ENCODE assay signal across 17 cellular contexts in the genomic region with DNA sequence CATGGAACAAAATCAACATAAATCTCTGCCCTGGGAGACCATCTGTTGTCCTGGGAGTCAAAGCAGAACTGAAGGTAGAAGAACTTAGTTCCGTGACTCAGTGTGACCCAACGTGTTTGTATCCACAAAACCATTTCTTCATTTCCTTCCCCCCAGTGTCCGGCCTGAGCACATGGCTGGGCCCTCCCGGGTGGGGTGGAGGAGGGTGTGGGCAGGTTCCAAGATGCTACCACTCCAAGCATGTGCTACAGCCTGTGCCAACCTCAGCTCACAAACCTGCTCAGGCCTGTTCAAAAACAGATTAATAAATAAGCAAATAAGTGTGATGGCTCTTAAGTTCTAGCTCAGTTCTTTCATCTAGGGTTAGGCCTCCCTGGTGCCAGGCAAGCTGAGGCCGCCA. TPM values are rescaled to one million over a fixed set of nuclear protein-coding genes. Genes with fewer than 3 reads are reported as not detected.
"Had no signal": no experiment of that assay in that cellular context is flagged by ENCODE, and none has a peak within 500 bp of the region (broad histone marks: within the 10 kb centered on the region; RNA-seq: fewer than 3 reads in every experiment).

No MANE protein-coding gene starts in this region.

- ATAC-seq: activated CD4-positive, CD25-positive, alpha-beta regulatory T cell treated with anti-CD3 and anti-CD28 coated beads, Interleukin-2, amount 50 U/mL, for 24 hours; activated CD8-positive, alpha-beta T cell treated with anti-CD3 and anti-CD28 coated beads, Interleukin-2, amount 10 ng/mL, durations not matched to agents 7 days and 5 days; left lobe of liver had no signal

- H3K4me3 Mint-ChIP-seq: activated CD4-positive, alpha-beta T cell treated with anti-CD3 and anti-CD28 coated beads, Interleukin-2, amount 10 ng/mL, durations not matched to agents 7 days and 5 days; activated CD8-positive, alpha-beta T cell treated with anti-CD3 and anti-CD28 coated beads, Interleukin-2, amount 10 ng/mL, durations not matched to agents 7 days and 5 days; activated naive CD8-positive, alpha-beta T cell treated with anti-CD3 and anti-CD28 coated beads, Interleukin-2, amount 10 ng/mL, durations not matched to agents 7 days and 5 days; activated T-cell treated with anti-CD3 and anti-CD28 coated beads, Interleukin-2, amount 50 U/mL, for 24 hours; nephron progenitor cell had no signal

- H3K9me3 ChIP-seq: right atrium auricular region, thyroid gland had no signal

- H3K27ac ChIP-seq: brain microvascular endothelial cell, right atrium auricular region, thyroid gland had no signal

- H3K27me3 ChIP-seq: brain microvascular endothelial cell, right atrium auricular region, thyroid gland had no signal

- H3K36me3 Mint-ChIP-seq: activated naive CD8-positive, alpha-beta T cell treated with anti-CD3 and anti-CD28 coated beads, Interleukin-2, amount 10 ng/mL, durations not matched to agents 7 days and 5 days had no signal

- H3K4me3 ChIP-seq: right atrium auricular region, thyroid gland had no signal

- H3K27ac Mint-ChIP-seq: activated CD4-positive, alpha-beta T cell treated with anti-CD3 and anti-CD28 coated beads, Interleukin-2, amount 10 ng/mL, durations not matched to agents 7 days and 5 days; activated CD8-positive, alpha-beta T cell treated with anti-CD3 and anti-CD28 coated beads, Interleukin-2, amount 10 ng/mL, durations not matched to agents 7 days and 5 days; activated naive CD8-positive, alpha-beta T cell treated with anti-CD3 and anti-CD28 coated beads, Interleukin-2, amount 10 ng/mL, durations not matched to agents 7 days and 5 days; activated T-cell treated with anti-CD3 and anti-CD28 coated beads, Interleukin-2, amount 50 U/mL, for 24 hours; activated T-helper 2 cell treated with anti-CD3 and anti-CD28 coated beads, Interferon-gamma antibody, Interleukin-2, Interleukin-4, amounts not matched to agents 10 μg/mL and 5 μg/mL and 100 μg/mL, durations not matched to agents 14 hours and 24 hours and 36 hours; nephron progenitor cell; progenitor cell of endocrine pancreas had no signal

- DNase-seq: activated CD4-positive, alpha-beta T cell treated with anti-CD3 and anti-CD28 coated beads, Interleukin-2, amount 10 ng/mL, durations not matched to agents 7 days and 5 days; activated CD8-positive, alpha-beta T cell treated with anti-CD3 and anti-CD28 coated beads, Interleukin-2, amount 10 ng/mL, durations not matched to agents 7 days and 5 days; activated naive CD4-positive, alpha-beta T cell treated with Interleukin-2 at 50 U/mL for 16 hours; activated naive CD8-positive, alpha-beta T cell treated with anti-CD3 and anti-CD28 coated beads, Interleukin-2, amount 10 ng/mL, durations not matched to agents 7 days and 5 days; activated T-cell treated with anti-CD3 and anti-CD28 coated beads, Interleukin-2, amount 50 U/mL, for 24 hours; amygdala; brain microvascular endothelial cell; cortex of kidney; nephron progenitor cell; stimulated activated CD4-positive, alpha-beta T cell treated with anti-CD3 and anti-CD28 coated beads, Interleukin-2, amount 100 ng/mL, for 24 hours; stimulated activated naive CD4-positive, alpha-beta T cell treated with Interleukin-2 at 50 U/mL for 16 hours; thyroid gland had no signal

- H3K36me3 ChIP-seq: brain microvascular endothelial cell, right atrium auricular region, thyroid gland had no signal

- H3K4me1 Mint-ChIP-seq: activated CD4-positive, alpha-beta T cell treated with anti-CD3 and anti-CD28 coated beads, Interleukin-2, amount 10 ng/mL, durations not matched to agents 7 days and 5 days; activated naive CD8-positive, alpha-beta T cell treated with anti-CD3 and anti-CD28 coated beads, Interleukin-2, amount 10 ng/mL, durations not matched to agents 7 days and 5 days had no signal

- H3K9me3 Mint-ChIP-seq: activated CD4-positive, alpha-beta T cell treated with anti-CD3 and anti-CD28 coated beads, Interleukin-2, amount 10 ng/mL, durations not matched to agents 7 days and 5 days; activated naive CD8-positive, alpha-beta T cell treated with anti-CD3 and anti-CD28 coated beads, Interleukin-2, amount 10 ng/mL, durations not matched to agents 7 days and 5 days; activated T-cell treated with anti-CD3 and anti-CD28 coated beads, Interleukin-2, amount 50 U/mL, for 24 hours; activated T-helper 2 cell treated with anti-CD3 and anti-CD28 coated beads, Interferon-gamma antibody, Interleukin-2, Interleukin-4, amounts not matched to agents 10 μg/mL and 5 μg/mL and 100 μg/mL, durations not matched to agents 14 hours and 24 hours and 36 hours; nephron progenitor cell had no signal

- H3K27me3 Mint-ChIP-seq: activated CD4-positive, alpha-beta T cell treated with anti-CD3 and anti-CD28 coated beads, Interleukin-2, amount 10 ng/mL, durations not matched to agents 7 days and 5 days; activated naive CD8-positive, alpha-beta T cell treated with anti-CD3 and anti-CD28 coated beads, Interleukin-2, amount 10 ng/mL, durations not matched to agents 7 days and 5 days; progenitor cell of endocrine pancreas had no signal

- H3K4me1 ChIP-seq: right atrium auricular region had no signal

RNA-seq across cellular contexts. Expression of gene SHANK2, which starts 55.3 kb away (rescaled TPM):
- total RNA-seq: activated CD4-positive, alpha-beta T cell treated with anti-CD3 and anti-CD28 coated beads, Interleukin-2, amount 10 ng/mL, durations not matched to agents 7 days and 5 days; activated CD8-positive, alpha-beta T cell treated with anti-CD3 and anti-CD28 coated beads, Interleukin-2, amount 10 ng/mL, durations not matched to agents 7 days and 5 days; activated naive CD8-positive, alpha-beta T cell treated with anti-CD3 and anti-CD28 coated beads, Interleukin-2, amount 10 ng/mL, durations not matched to agents 7 days and 5 days; activated T-helper 2 cell treated with anti-CD3 and anti-CD28 coated beads, Interferon-gamma antibody, Interleukin-2, Interleukin-4, amounts not matched to agents 10 μg/mL and 5 μg/mL and 100 μg/mL, durations not matched to agents 14 hours and 24 hours and 36 hours had no signal
